9 cellular contexts compared by ENCODE assay signal in the genomic region with DNA sequence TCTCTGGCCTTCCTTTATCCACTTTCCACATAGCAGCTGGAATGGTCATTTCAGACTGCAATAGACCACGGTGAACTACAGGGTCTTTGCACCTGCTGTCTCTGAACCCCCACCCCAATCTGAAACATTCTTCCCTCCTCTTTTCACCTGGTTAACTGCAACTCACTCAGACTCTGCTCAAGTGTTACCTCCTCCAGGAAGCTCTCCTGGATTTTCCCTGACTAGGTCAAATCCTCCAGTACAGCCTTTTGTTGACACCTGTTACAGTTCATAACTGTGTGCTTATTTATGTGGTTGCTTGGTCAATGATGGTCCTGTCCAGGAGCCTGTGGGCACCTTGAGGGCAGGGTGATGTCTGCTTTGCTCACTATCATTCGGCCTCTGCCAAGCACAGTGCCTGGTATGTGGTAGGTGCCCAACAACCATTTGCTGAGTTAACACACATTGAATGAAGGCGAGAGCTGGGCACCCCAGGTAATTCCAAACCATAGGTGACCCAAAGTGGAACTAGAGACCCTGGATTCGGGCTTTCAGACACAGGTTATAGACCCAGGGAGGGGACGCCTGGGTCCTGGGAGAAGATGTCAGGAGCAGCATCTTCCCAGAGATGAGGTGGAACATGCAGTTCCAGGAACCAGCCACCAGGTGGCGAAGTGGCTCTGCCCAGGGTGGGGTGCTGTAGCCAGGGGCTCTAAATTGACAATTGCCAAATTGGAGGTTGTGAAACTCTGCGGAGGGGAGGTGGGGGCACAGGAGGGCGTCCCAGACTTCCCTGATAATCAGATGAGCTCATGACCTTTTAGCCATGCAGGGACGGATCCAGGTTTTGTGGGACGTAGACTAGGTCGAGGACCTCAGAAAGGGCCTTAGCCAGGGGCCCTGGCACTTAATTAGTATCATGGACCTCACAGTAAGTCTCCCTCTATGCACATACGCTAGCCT. TPM values are rescaled to one million over a fixed set of nuclear protein-coding genes. Genes with fewer than 3 reads are reported as not detected.
DNase-seq lines count a peak whose midpoint lies in the region; ATAC-seq and TF ChIP-seq lines count a peak whose summit lies in the region.
"Had no signal": no experiment of that assay in that cellular context is flagged by ENCODE, and none has a peak within 500 bp of the region (broad histone marks: within the 10 kb centered on the region; RNA-seq: fewer than 3 reads in every experiment).

No MANE protein-coding gene starts in this region.

- ATAC-seq in activated CD4-positive, alpha-beta T cell treated with anti-CD3 and anti-CD28 coated beads for 36 hours, result peak; percentile 81
- peak; percentile 95 for ATAC-seq in left lung
- no peak for ATAC-seq in HG03457 (IDR thresholded peaks at IDR 0.05; ENCODE audit: unreplicated experiment)

- H3K36me3 Mint-ChIP-seq in activated CD4-positive, alpha-beta T cell treated with anti-CD3 and anti-CD28 coated beads for 36 hours (ENCODE audit: low read depth), result no peaks in the 10 kb centered on the region

- H3K27me3 Mint-ChIP-seq in activated CD4-positive, alpha-beta T cell treated with anti-CD3 and anti-CD28 coated beads for 36 hours, result no peaks in the 10 kb centered on the region

- POLR2A ChIA-PET in activated CD4-positive, alpha-beta T cell treated with anti-CD3 and anti-CD28 coated beads for 36 hours (lab: Charles Lee), result interaction anchor here (0.6 kb wide), 1 partner anchor 96 kb away, joined by 3 read pairs; no protein-coding TSS in a partner anchor

- CTCF ChIA-PET in activated CD4-positive, alpha-beta T cell treated with anti-CD3 and anti-CD28 coated beads for 36 hours (lab: Charles Lee), result interaction anchor here (0.6 to 4.5 kb wide), 16 partner anchors 9 to 1016 kb away, joined by 3 to 58 read pairs (median 4); no protein-coding TSS in a partner anchor

- H3K4me1 Mint-ChIP-seq in activated CD4-positive, alpha-beta T cell treated with anti-CD3 and anti-CD28 coated beads for 36 hours, result no peaks in the 10 kb centered on the region

- H3K4me3 Mint-ChIP-seq in activated CD4-positive, alpha-beta T cell treated with anti-CD3 and anti-CD28 coated beads for 36 hours, result no peak overlapping the region

- intact Hi-C loops in activated CD4-positive, alpha-beta T cell treated with anti-CD3 and anti-CD28 coated beads for 36 hours (cut with DNase I, micrococcal nuclease), result loop anchor here (1.0 kb wide), 4 partner anchors 40 to 295 kb away; partner anchors contain the start of gene GLTP (in 2 of the 2)
- intact Hi-C loops in left lung (cut with DNase I), result loop anchor here in 1 of 2 donors (10.0 kb wide), 1 partner anchor 80 kb away; the partner anchor contains the start of gene GLTP

- H3K4me3 ChIP-seq in choroid plexus epithelial cell (ENCODE audit: low read depth, low read length) (no peak overlapping the region), left lung (no peak overlapping the region)
- H3K4me3 ChIP-seq: BLaER1 treated with 17β-estradiol and CSF1 and Interleukin-3, amounts not matched to agents 10 nM and 100 nM had no signal

- H3K27ac Mint-ChIP-seq in activated CD4-positive, alpha-beta T cell treated with anti-CD3 and anti-CD28 coated beads for 36 hours, result no peak overlapping the region

- H3K36me3 ChIP-seq in left lung, result no peaks in the 10 kb centered on the region
- H3K36me3 ChIP-seq: BLaER1 treated with 17β-estradiol and CSF1 and Interleukin-3, amounts not matched to agents 10 nM and 100 nM had no signal

- no peaks in the 10 kb centered on the region for H3K27me3 ChIP-seq in left lung
- H3K27me3 ChIP-seq: BLaER1 treated with 17β-estradiol and CSF1 and Interleukin-3, amounts not matched to agents 10 nM and 100 nM had no signal

- no peaks in the 10 kb centered on the region for H3K9me3 ChIP-seq in left lung

- H3K27ac ChIP-seq in left lung, result no peak overlapping the region
- H3K27ac ChIP-seq: BLaER1 treated with 17β-estradiol and CSF1 and Interleukin-3, amounts not matched to agents 10 nM and 100 nM had no signal

- H3K9me3 Mint-ChIP-seq in activated CD4-positive, alpha-beta T cell treated with anti-CD3 and anti-CD28 coated beads for 36 hours (ENCODE audit: low read depth), result no peaks in the 10 kb centered on the region

- peaks cover 0 to 6% of the 10 kb centered on the region in 2 donors for H3K4me1 ChIP-seq in left lung

- peak; percentile 24 for DNase-seq in NCI-H1092 treated with DMSO at 0.1 percent for 48 hours (lab: John Stamatoyannopoulos, UW)
- no peak for DNase-seq in NCI-H1092 (lab: John Stamatoyannopoulos, UW)
- DNase-seq in NCI-H1436 treated with DMSO at 0.1 percent for 48 hours (lab: John Stamatoyannopoulos, UW), result peak; percentile 1
- DNase-seq in activated CD4-positive, alpha-beta T cell treated with anti-CD3 and anti-CD28 coated beads for 36 hours, result peak; percentile 80
- peak; percentile 60 for DNase-seq in choroid plexus epithelial cell (ENCODE audit: low read depth)
- DNase-seq in left lung, result peak; percentile 67 to 92
- peak; percentile 45 to 59 for DNase-seq in stimulated activated CD4-positive, alpha-beta T cell treated with anti-CD3 and anti-CD28 coated beads, Interleukin-4, amount 100 ng/mL, for 48 hours (ENCODE audit: low read depth in 2 of 2)

- TF ChIP-seq CTCF in choroid plexus epithelial cell (conservative IDR thresholded peaks at IDR 0.05; ENCODE audit: low read depth, low read length), result peak; percentile 97
- peak; percentile 93 to 99 for TF ChIP-seq CTCF in left lung (IDR thresholded peaks at IDR 0.05)

RNA-seq across cellular contexts. Expression of gene TRPV4, which starts 28.1 kb away (rescaled TPM):
- not detected for total RNA-seq in activated CD4-positive, alpha-beta T cell treated with anti-CD3 and anti-CD28 coated beads for 36 hours
- total RNA-seq in left lung, result 1 to 10 TPM; 2.2 to 3.2 TPM
